ENCODE assay signal across 1 cellular context in the genomic region with DNA sequence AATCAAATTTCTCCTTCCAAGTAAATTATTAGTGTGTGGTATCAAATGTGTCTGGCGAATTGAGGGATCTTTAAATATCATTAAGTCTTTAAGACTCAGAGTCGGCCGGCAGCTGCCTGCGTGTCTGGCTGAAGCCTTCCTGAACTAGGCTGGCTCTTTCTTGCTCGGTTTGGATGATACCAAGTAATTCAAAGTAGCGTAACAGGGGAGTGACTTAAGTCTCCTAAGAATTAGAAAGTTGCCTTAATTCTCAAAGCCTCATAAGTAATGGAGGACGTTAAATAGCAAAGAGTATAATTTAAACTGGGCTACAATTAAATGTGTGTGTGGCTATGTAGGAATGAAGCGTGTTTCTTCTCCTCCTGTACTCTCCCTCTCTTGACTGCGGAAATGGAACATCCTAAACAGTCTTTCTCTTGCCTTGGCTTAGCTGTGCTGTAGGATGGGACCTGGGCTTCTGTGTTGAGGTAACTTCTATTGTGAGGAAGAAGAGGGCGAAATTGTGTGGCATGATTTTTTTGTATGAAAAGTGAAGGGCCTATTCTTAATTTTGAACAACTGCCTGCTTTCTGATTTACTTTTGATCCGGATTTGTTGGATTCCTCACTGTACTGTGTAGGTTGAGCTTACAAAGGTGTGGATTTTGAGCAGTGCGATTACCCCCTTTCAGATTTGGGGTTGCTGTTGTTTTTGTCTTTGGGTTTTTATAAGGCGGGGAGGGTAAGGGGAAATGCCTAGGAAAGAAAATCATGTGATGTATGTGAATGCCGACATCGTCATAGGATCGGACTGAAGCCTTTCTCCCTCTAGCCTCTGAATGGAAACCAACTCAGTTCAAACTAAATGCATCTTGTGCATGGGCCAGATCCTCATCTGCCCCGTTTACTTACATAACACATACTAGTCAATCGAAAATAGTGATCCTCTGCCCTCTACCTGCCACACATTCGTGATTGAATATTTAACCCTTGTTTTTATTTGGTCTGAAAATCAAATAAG.
TF ChIP-seq lines count a peak whose summit lies in the region.

No MANE protein-coding gene starts in this region.

TF ChIP-seq in H1, 55 proteins besides CTCF, POLR2A, EP300 and RAD21:
- no peak for TF ChIP-seq SP2 (IDR thresholded peaks at IDR 0.05; ENCODE audit: low read length)
- TF ChIP-seq SIRT6 (IDR thresholded peaks at IDR 0.05; ENCODE audit: low read length), result no peak
- TF ChIP-seq NRF1 (IDR thresholded peaks at IDR 0.05; ENCODE audit: low read depth, low read length), result no peak
- peak; percentile 71; the same call in 1 of the 2 replicates for TF ChIP-seq EGR1 (IDR thresholded peaks at IDR 0.05; ENCODE audit: borderline replicate concordance, low read depth, low read length)
- TF ChIP-seq TCF12 (IDR thresholded peaks at IDR 0.05; ENCODE audit: low read depth, low read length), result no peak
- no peak for TF ChIP-seq TEAD4 (IDR thresholded peaks at IDR 0.05; ENCODE audit: low read depth, low read length)
- TF ChIP-seq TAF7 (optimal IDR thresholded peaks at IDR 0.05; ENCODE audit: borderline replicate concordance, low read depth, low read length), result peak; percentile 39
- peak; percentile 98 for TF ChIP-seq JUND (IDR thresholded peaks at IDR 0.05; ENCODE audit: low read length)
- peak; percentile 68 for TF ChIP-seq ASH2L (IDR thresholded peaks at IDR 0.05; ENCODE audit: low read length)
- TF ChIP-seq SIX5 (IDR thresholded peaks at IDR 0.05; ENCODE audit: low read depth, low read length), result peak; percentile 44
- peak; percentile 88 for TF ChIP-seq TAF1 (IDR thresholded peaks at IDR 0.05; ENCODE audit: low read depth, low read length)
- TF ChIP-seq SP4 (IDR thresholded peaks at IDR 0.05; ENCODE audit: low read length), result no peak
- TF ChIP-seq RNF2 (IDR thresholded peaks at IDR 0.05; ENCODE audit: borderline replicate concordance, low read depth, low read length, missing control alignments, poor library complexity, severe bottlenecking), result no peak
- TF ChIP-seq SP1 (IDR thresholded peaks at IDR 0.05; ENCODE audit: low read depth, low read length), result peak; percentile 79
- no peak for TF ChIP-seq BACH1 (IDR thresholded peaks at IDR 0.05; ENCODE audit: low read length)
- no peak for TF ChIP-seq HDAC6 (IDR thresholded peaks at IDR 0.05; ENCODE audit: low read depth, low read length)
- no peak for TF ChIP-seq CBX8 (IDR thresholded peaks at IDR 0.05; ENCODE audit: borderline replicate concordance, low read depth, low read length)
- peak; percentile 57 for TF ChIP-seq TBP (IDR thresholded peaks at IDR 0.05; ENCODE audit: low read depth, low read length)
- peak; percentile 63 for TF ChIP-seq POLR2AphosphoS5 (IDR thresholded peaks at IDR 0.05; ENCODE audit: low read depth, low read length)
- TF ChIP-seq BRCA1 (IDR thresholded peaks at IDR 0.05; ENCODE audit: low read depth, low read length), result no peak
- TF ChIP-seq, protein P1, sequence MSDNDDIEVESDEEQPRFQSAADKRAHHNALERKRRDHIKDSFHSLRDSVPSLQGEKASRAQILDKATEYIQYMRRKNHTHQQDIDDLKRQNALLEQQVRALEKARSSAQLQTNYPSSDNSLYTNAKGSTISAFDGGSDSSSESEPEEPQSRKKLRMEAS (IDR thresholded peaks at IDR 0.05), result no peak
- peak; percentile 95 for TF ChIP-seq CHD1 (IDR thresholded peaks at IDR 0.05; ENCODE audit: low read depth, low read length)
- TF ChIP-seq, protein P2, sequence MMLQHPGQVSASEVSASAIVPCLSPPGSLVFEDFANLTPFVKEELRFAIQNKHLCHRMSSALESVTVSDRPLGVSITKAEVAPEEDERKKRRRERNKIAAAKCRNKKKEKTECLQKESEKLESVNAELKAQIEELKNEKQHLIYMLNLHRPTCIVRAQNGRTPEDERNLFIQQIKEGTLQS (IDR thresholded peaks at IDR 0.05; ENCODE audit: insufficient read depth, low read depth, low read length), result no peak
